In the genomic region with DNA sequence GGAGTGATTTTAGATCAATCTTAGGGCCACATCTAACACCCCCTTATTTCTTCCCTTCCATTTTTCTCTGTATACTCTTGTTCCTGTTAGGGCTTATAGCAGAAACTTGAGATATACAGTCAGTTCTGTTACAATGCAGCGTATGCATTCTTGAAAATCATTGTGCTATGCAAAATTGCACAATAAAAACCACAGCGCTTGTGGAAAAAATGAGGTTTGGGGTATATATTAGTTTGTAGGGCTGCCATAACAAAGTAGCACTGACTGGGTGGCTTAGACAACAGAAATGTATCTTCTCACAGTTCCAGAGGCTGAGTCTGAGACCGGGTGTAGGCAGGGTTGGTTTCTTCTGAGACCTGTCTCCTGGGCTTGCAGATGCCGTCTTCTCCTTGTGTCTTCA, we compare ENCODE assay signal across 1 cellular context.
TF ChIP-seq lines count a peak whose summit lies in the region.

No MANE protein-coding gene starts in this region.

TF ChIP-seq in GM23338, 12 proteins besides CTCF, POLR2A, EP300 and RAD21 (continued from another document):
- no peak for TF ChIP-seq EZH2phosphoT487 (IDR thresholded peaks at IDR 0.05; ENCODE audit: unreplicated experiment)
- TF ChIP-seq, protein P1, sequence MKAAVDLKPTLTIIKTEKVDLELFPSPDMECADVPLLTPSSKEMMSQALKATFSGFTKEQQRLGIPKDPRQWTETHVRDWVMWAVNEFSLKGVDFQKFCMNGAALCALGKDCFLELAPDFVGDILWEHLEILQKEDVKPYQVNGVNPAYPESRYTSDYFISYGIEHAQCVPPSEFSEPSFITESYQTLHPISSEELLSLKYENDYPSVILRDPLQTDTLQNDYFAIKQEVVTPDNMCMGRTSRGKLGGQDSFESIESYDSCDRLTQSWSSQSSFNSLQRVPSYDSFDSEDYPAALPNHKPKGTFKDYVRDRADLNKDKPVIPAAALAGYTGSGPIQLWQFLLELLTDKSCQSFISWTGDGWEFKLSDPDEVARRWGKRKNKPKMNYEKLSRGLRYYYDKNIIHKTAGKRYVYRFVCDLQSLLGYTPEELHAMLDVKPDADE (IDR thresholded peaks at IDR 0.05) = no peak
- no peak for TF ChIP-seq NANOG (IDR thresholded peaks at IDR 0.05; ENCODE audit: borderline replicate concordance)
- TF ChIP-seq ZNF331 (CRISPR knock-in tag; IDR thresholded peaks at IDR 0.05; ENCODE audit: low read depth) = no peak
- no peak for TF ChIP-seq POLR2AphosphoS5 (IDR thresholded peaks at IDR 0.05; ENCODE audit: low read depth)
- TF ChIP-seq, protein P2, sequence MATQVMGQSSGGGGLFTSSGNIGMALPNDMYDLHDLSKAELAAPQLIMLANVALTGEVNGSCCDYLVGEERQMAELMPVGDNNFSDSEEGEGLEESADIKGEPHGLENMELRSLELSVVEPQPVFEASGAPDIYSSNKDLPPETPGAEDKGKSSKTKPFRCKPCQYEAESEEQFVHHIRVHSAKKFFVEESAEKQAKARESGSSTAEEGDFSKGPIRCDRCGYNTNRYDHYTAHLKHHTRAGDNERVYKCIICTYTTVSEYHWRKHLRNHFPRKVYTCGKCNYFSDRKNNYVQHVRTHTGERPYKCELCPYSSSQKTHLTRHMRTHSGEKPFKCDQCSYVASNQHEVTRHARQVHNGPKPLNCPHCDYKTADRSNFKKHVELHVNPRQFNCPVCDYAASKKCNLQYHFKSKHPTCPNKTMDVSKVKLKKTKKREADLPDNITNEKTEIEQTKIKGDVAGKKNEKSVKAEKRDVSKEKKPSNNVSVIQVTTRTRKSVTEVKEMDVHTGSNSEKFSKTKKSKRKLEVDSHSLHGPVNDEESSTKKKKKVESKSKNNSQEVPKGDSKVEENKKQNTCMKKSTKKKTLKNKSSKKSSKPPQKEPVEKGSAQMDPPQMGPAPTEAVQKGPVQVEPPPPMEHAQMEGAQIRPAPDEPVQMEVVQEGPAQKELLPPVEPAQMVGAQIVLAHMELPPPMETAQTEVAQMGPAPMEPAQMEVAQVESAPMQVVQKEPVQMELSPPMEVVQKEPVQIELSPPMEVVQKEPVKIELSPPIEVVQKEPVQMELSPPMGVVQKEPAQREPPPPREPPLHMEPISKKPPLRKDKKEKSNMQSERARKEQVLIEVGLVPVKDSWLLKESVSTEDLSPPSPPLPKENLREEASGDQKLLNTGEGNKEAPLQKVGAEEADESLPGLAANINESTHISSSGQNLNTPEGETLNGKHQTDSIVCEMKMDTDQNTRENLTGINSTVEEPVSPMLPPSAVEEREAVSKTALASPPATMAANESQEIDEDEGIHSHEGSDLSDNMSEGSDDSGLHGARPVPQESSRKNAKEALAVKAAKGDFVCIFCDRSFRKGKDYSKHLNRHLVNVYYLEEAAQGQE (IDR thresholded peaks at IDR 0.05; ENCODE audit: unreplicated experiment) = no peak
- TF ChIP-seq STAT1 (IDR thresholded peaks at IDR 0.05; ENCODE audit: unreplicated experiment) = no peak
- no peak for TF ChIP-seq EZH2 (IDR thresholded peaks at IDR 0.05; ENCODE audit: low read depth, unreplicated experiment)
- TF ChIP-seq JUNB (IDR thresholded peaks at IDR 0.05; ENCODE audit: unreplicated experiment) = no peak
